8 cellular contexts compared by ENCODE assay signal in the genomic region with DNA sequence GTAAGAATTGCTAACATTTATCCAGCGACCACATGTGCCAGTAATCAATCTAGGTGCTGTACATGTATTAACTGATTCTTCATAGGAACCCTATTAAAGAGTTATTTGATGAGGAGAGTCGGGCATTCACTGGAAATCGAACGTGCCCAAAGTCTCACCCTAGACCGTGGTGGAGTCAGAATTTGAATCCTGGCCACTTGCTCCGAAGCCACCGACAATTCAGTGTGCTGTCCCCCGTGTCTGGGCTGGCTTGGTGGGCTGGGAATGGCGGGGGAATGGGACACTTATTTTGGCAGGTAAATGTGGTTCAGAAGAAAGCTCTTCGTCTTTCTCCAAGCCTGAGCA. TPM values are rescaled to one million over a fixed set of nuclear protein-coding genes. Genes with fewer than 3 reads are reported as not detected.
DNase-seq lines count a peak whose midpoint lies in the region; ATAC-seq and TF ChIP-seq lines count a peak whose summit lies in the region.

No MANE protein-coding gene starts in this region.

- H3K27ac Mint-ChIP-seq in activated T-cell treated with anti-CD3 and anti-CD28 coated beads, Interleukin-2, amount 50 U/mL, for 72 hours = no peak overlapping the region
- H3K27ac Mint-ChIP-seq in memory B cell = peak overlapping the region; percentile 0

- intact Hi-C loops in transverse colon (cut with DNase I; ENCODE audit: low total_unique reads) = loop anchor here (5.0 to 10.0 kb wide), 2 partner anchors 101 to 142 kb away; no protein-coding TSS in a partner anchor

- no peaks in the 10 kb centered on the region for H3K36me3 ChIP-seq in transverse colon

- ATAC-seq in activated T-cell treated with anti-CD3 and anti-CD28 coated beads, Interleukin-2, amount 50 U/mL, for 72 hours (replicated peaks in 1 of 2) = no peak
- ATAC-seq in memory B cell (ENCODE audit: low read depth) (no peak), esophagus mucosa (no peak)

- H3K27me3 Mint-ChIP-seq in activated T-cell treated with anti-CD3 and anti-CD28 coated beads, Interleukin-2, amount 50 U/mL, for 72 hours (ENCODE audit: low read depth) = no peaks in the 10 kb centered on the region
- no peaks in the 10 kb centered on the region for H3K27me3 Mint-ChIP-seq in memory B cell

- peak overlapping the region; percentile 28 to 80 for H3K4me3 Mint-ChIP-seq in activated T-cell treated with anti-CD3 and anti-CD28 coated beads, Interleukin-2, amount 50 U/mL, for 72 hours
- H3K4me3 Mint-ChIP-seq in memory B cell = peak overlapping the region; percentile 80

- H3K27me3 ChIP-seq in transverse colon = peaks cover 11% of the 10 kb centered on the region

- no peak for TF ChIP-seq EP300 in transverse colon (IDR thresholded peaks at IDR 0.05; ENCODE audit: low read depth)

- H3K9me3 ChIP-seq in transverse colon = no peaks in the 10 kb centered on the region

- peak overlapping the region; percentile 77 to 89 (median 84) for H3K27ac ChIP-seq in transverse colon

- TF ChIP-seq CTCF in astrocyte of the spinal cord (IDR thresholded peaks at IDR 0.05; ENCODE audit: low read depth, low read length) (no peak), transverse colon (IDR thresholded peaks at IDR 0.05) (no peak)

- H3K36me3 Mint-ChIP-seq in activated T-cell treated with anti-CD3 and anti-CD28 coated beads, Interleukin-2, amount 50 U/mL, for 72 hours (ENCODE audit: insufficient read depth in 2 of 2) = peaks cover 5 to 8% of the 10 kb centered on the region in 2 donors
- no peaks in the 10 kb centered on the region for H3K36me3 Mint-ChIP-seq in memory B cell

- peaks cover 6 to 28% (median 19%) of the 10 kb centered on the region in 4 donors for H3K4me1 ChIP-seq in transverse colon

- TF ChIP-seq POLR2A in transverse colon (IDR thresholded peaks at IDR 0.05) = no peak

- DNase-seq in activated T-cell treated with anti-CD3 and anti-CD28 coated beads, Interleukin-2, amount 50 U/mL, for 72 hours = no peak
- DNase-seq in activated T-cell treated with anti-CD3 and anti-CD28 coated beads, Interleukin-2, amount 50 U/mL, for 1 hour = no peak
- DNase-seq in astrocyte of the spinal cord (ENCODE audit: low read depth, low spot score) = no peak
- no peak for DNase-seq in memory B cell (ENCODE audit: low spot score in 2 of 2)
- no peak for DNase-seq in transverse colon
- DNase-seq in T1000 (lab: John Stamatoyannopoulos, UW) = no peak
- DNase-seq in KG1 (lab: John Stamatoyannopoulos, UW) = no peak

- in situ Hi-C loops in astrocyte of the spinal cord (cut with HindIII; ENCODE audit: low sequenced_read_pairs) (no loop called here), transverse colon (cut with MboI; ENCODE audit: low pct_ligation_motif_present in 1 of 4, low pct_unique_long_range_greater_than_20kb in 1 of 4, low sequenced_read_pairs in 3 of 4) (loop anchor here in 2 of 4 donors (25.0 kb wide), 3 partner anchors 93 to 218 kb away; no protein-coding TSS in a partner anchor)

- H3K4me1 Mint-ChIP-seq in activated T-cell treated with anti-CD3 and anti-CD28 coated beads, Interleukin-2, amount 50 U/mL, for 72 hours (ENCODE audit: low read depth) = peaks cover 48% of the 10 kb centered on the region
- peaks cover 15% of the 10 kb centered on the region for H3K4me1 Mint-ChIP-seq in memory B cell

- H3K4me3 ChIP-seq in astrocyte of the spinal cord (ENCODE audit: low read depth, low read length) = peak overlapping the region; percentile 78
- H3K4me3 ChIP-seq in transverse colon = peak overlapping the region in 2 of 4 donors; percentile 79 to 88

- WGBS in transverse colon (ENCODE audit: low coverage in 1 of 2), 2 donors = 38% methylated on average over 10 of the region's 10 CpGs; no CpG with 5 or more reads in 1 of the 2 donors

- H3K9me3 Mint-ChIP-seq in activated T-cell treated with anti-CD3 and anti-CD28 coated beads, Interleukin-2, amount 50 U/mL, for 72 hours = no peaks in the 10 kb centered on the region
- H3K9me3 Mint-ChIP-seq in memory B cell = no peaks in the 10 kb centered on the region

RNA-seq across cellular contexts. Expression of a gene that starts 0.7 kb away (rescaled TPM):
- total RNA-seq in activated T-cell treated with anti-CD3 and anti-CD28 coated beads, Interleukin-2, amount 50 U/mL, for 72 hours = 100 to 1,000 TPM; 191 to 296 TPM
- total RNA-seq in transverse colon = 10 to 100 TPM in 3 of 4 donors, 1 to 10 TPM in 1; 8.2 to 55.7 (median 30.9) TPM
- 31.0 TPM for total RNA-seq in esophagus mucosa
